In genomic region chr7:47383064-47383463, GRCh38 we compare ENCODE assay signal across 17 cellular contexts.
DNase-seq lines count a peak whose midpoint lies in the region; ATAC-seq, FAIRE-seq and TF ChIP-seq lines count a peak whose summit lies in the region.
"Had no signal": no experiment of that assay in that cellular context is flagged by ENCODE, and none has a peak within 500 bp of the region (broad histone marks: within the 10 kb centered on the region; RNA-seq: fewer than 3 reads in every experiment).

No MANE protein-coding gene starts in this region.

- H3K9me3 ChIP-seq in astrocyte (ENCODE audit: insufficient read depth, low read depth, low read length), result no peaks in the 10 kb centered on the region
- no peaks in the 10 kb centered on the region for H3K9me3 ChIP-seq in transverse colon
- H3K9me3 ChIP-seq in OCI-LY7 (ENCODE audit: low read length), result no peaks in the 10 kb centered on the region
- H3K9me3 ChIP-seq: uterus had no signal

- H3K27ac Mint-ChIP-seq in HFFc6 (peak overlapping the region; percentile 76), astrocyte (ENCODE audit: unreplicated experiment) (peak overlapping the region; percentile 10)
- H3K27ac Mint-ChIP-seq: activated naive CD4-positive, alpha-beta T cell treated with anti-CD3 and anti-CD28 coated beads, Interleukin-2, amount 50 U/mL, for 72 hours; CD4-positive, CD25-positive, alpha-beta regulatory T cell; immature natural killer cell; stimulated activated memory B cell treated with anti-CD40 and anti-IgM and Interleukin-4, amounts not matched to agents 10 μg/mL and 1 μg/mL and 100 μg/mL, for 72 hours; T-helper 17 cell had no signal

- H3K36me3 ChIP-seq in astrocyte (ENCODE audit: insufficient read depth, low read length) (peaks cover 2% of the 10 kb centered on the region), transverse colon (no peaks in the 10 kb centered on the region), OCI-LY7 (ENCODE audit: insufficient read depth, low read length) (no peaks in the 10 kb centered on the region)
- H3K36me3 ChIP-seq: uterus had no signal

- H3K36me3 Mint-ChIP-seq in HFFc6 (ENCODE audit: low read depth), result peaks cover 21% of the 10 kb centered on the region
- peaks cover 23% of the 10 kb centered on the region for H3K36me3 Mint-ChIP-seq in astrocyte (ENCODE audit: low read depth, unreplicated experiment)
- H3K36me3 Mint-ChIP-seq: activated naive CD4-positive, alpha-beta T cell treated with anti-CD3 and anti-CD28 coated beads, Interleukin-2, amount 50 U/mL, for 72 hours; CD4-positive, CD25-positive, alpha-beta regulatory T cell; immature natural killer cell had no signal

- no peak for FAIRE-seq in astrocyte (lab: Jason Lieb, UNC)

- DNase-seq in HFFc6 (peak; percentile 60), astrocyte (ENCODE audit: low read depth) (peak; percentile 84), left kidney (ENCODE audit: low read depth, low spot score) (peak; percentile 74), transverse colon (peak; percentile 6), OCI-LY7 (ENCODE audit: low spot score) (no peak)
- DNase-seq: activated CD4-positive, alpha-beta T cell treated with anti-CD3 and anti-CD28 coated beads for 4 hours; CD4-positive, CD25-positive, alpha-beta regulatory T cell; immature natural killer cell; mesendoderm; NCI-H187 treated with DMSO at 0.1 percent for 48 hours; T-helper 17 cell; uterus had no signal

- H3K27me3 Mint-ChIP-seq in HFFc6 (ENCODE audit: insufficient read depth) (no peaks in the 10 kb centered on the region; the same call in none of the 2 replicates), astrocyte (ENCODE audit: low read depth, unreplicated experiment) (no peaks in the 10 kb centered on the region)
- H3K27me3 Mint-ChIP-seq: CD4-positive, CD25-positive, alpha-beta regulatory T cell; stimulated activated memory B cell treated with anti-CD40 and anti-IgM and Interleukin-4, amounts not matched to agents 10 μg/mL and 1 μg/mL and 100 μg/mL, for 72 hours had no signal

- no peak overlapping the region for H3K4me3 ChIP-seq in astrocyte (ENCODE audit: insufficient read depth, low read depth, low read length)
- no peak overlapping the region for H3K4me3 ChIP-seq in transverse colon
- no peak overlapping the region for H3K4me3 ChIP-seq in OCI-LY7 (ENCODE audit: low read depth, low read length, poor library complexity, severe bottlenecking)
- H3K4me3 ChIP-seq: skin epidermis, uterus had no signal

- H3K4me1 Mint-ChIP-seq in HFFc6 (ENCODE audit: low read depth) (peaks cover 45% of the 10 kb centered on the region), astrocyte (ENCODE audit: low read depth, unreplicated experiment) (peaks cover 53% of the 10 kb centered on the region)
- H3K4me1 Mint-ChIP-seq: CD4-positive, CD25-positive, alpha-beta regulatory T cell; immature natural killer cell; T-helper 17 cell had no signal

- peaks cover 22% of the 10 kb centered on the region for H3K4me1 ChIP-seq in astrocyte (ENCODE audit: insufficient read depth, low read length)
- H3K4me1 ChIP-seq in transverse colon, result peaks cover 8 to 44% (median 20%) of the 10 kb centered on the region in 4 donors
- no peaks in the 10 kb centered on the region for H3K4me1 ChIP-seq in OCI-LY7 (ENCODE audit: insufficient read depth, low read length, poor library complexity, severe bottlenecking)
- H3K4me1 ChIP-seq: uterus had no signal

- intact Hi-C loops in transverse colon (cut with DNase I; ENCODE audit: low total_unique reads) (no loop called here), OCI-LY7 (cut with micrococcal nuclease; ENCODE audit: unreplicated experiment) (no loop called here)

- TF ChIP-seq POLR2A in transverse colon (IDR thresholded peaks at IDR 0.05), result no peak

- peak overlapping the region; percentile 15 for H3K4me2 ChIP-seq in astrocyte (ENCODE audit: low read length)
- no peak overlapping the region for H3K4me2 ChIP-seq in OCI-LY7 (ENCODE audit: low read length)

- ATAC-seq in HG03045 (IDR thresholded peaks at IDR 0.05; ENCODE audit: unreplicated experiment) (no peak), GM21737 (IDR thresholded peaks at IDR 0.05; ENCODE audit: unreplicated experiment) (no peak)
- ATAC-seq: activated naive CD4-positive, alpha-beta T cell treated with anti-CD3 and anti-CD28 coated beads, Interleukin-2, amount 50 U/mL, for 72 hours; stimulated activated memory B cell treated with anti-CD40 and anti-IgM and Interleukin-4, amounts not matched to agents 10 μg/mL and 1 μg/mL and 100 μg/mL, for 72 hours; T-helper 17 cell had no signal

- no peak overlapping the region for H2AFZ ChIP-seq in astrocyte (ENCODE audit: low read depth, low read length)
- H2AFZ ChIP-seq in OCI-LY7 (ENCODE audit: low read length), result no peak overlapping the region

- peaks cover 97% of the 10 kb centered on the region for H4K20me1 ChIP-seq in astrocyte (ENCODE audit: insufficient read depth, low read length)
- H4K20me1 ChIP-seq in OCI-LY7 (ENCODE audit: insufficient read depth, low read length), result no peaks in the 10 kb centered on the region

- in situ Hi-C loops in transverse colon (cut with MboI; ENCODE audit: low pct_ligation_motif_present in 1 of 4, low pct_unique_long_range_greater_than_20kb in 1 of 4, low sequenced_read_pairs in 3 of 4), result no loop called here

- H3K79me2 ChIP-seq in astrocyte (ENCODE audit: insufficient read depth, low read length), result peaks cover 2% of the 10 kb centered on the region
- H3K79me2 ChIP-seq in OCI-LY7 (ENCODE audit: insufficient read depth, low read depth, low read length), result no peaks in the 10 kb centered on the region

- H3K27ac ChIP-seq in astrocyte (ENCODE audit: low read depth, low read length), result no peak overlapping the region
- H3K27ac ChIP-seq in transverse colon, result no peak overlapping the region
- H3K27ac ChIP-seq in OCI-LY7 (ENCODE audit: low read depth, low read length, poor library complexity, severe bottlenecking), result no peak overlapping the region
- H3K27ac ChIP-seq: uterus had no signal

- WGBS in transverse colon (ENCODE audit: low coverage in 1 of 2), 2 donors, result 60 to 77% methylated on average over 7 of the region's 7 CpGs

- TF ChIP-seq CTCF in HFFc6 (IDR thresholded peaks at IDR 0.05), result no peak
- TF ChIP-seq CTCF in astrocyte (IDR thresholded peaks at IDR 0.05; ENCODE audit: insufficient read depth, low read depth, low read length), result no peak
- TF ChIP-seq CTCF in transverse colon (IDR thresholded peaks at IDR 0.05), result no peak
- TF ChIP-seq CTCF in OCI-LY7 (conservative IDR thresholded peaks at IDR 0.05; ENCODE audit: low read length), result no peak

- peak overlapping the region; percentile 61 for H3K4me3 Mint-ChIP-seq in HFFc6
- H3K4me3 Mint-ChIP-seq in astrocyte (ENCODE audit: unreplicated experiment), result peak overlapping the region; percentile 1
- H3K4me3 Mint-ChIP-seq: CD4-positive, CD25-positive, alpha-beta regulatory T cell; immature natural killer cell; stimulated activated memory B cell treated with anti-CD40 and anti-IgM and Interleukin-4, amounts not matched to agents 10 μg/mL and 1 μg/mL and 100 μg/mL, for 72 hours; T-helper 17 cell had no signal

- no peaks in the 10 kb centered on the region for H3K27me3 ChIP-seq in astrocyte (ENCODE audit: insufficient read depth, low read length)
- H3K27me3 ChIP-seq in transverse colon, result no peaks in the 10 kb centered on the region
- H3K27me3 ChIP-seq: uterus had no signal

- H3K9me3 Mint-ChIP-seq in HFFc6, result no peaks in the 10 kb centered on the region
- peaks cover 1% of the 10 kb centered on the region for H3K9me3 Mint-ChIP-seq in astrocyte (ENCODE audit: unreplicated experiment)
- H3K9me3 Mint-ChIP-seq: activated naive CD4-positive, alpha-beta T cell treated with anti-CD3 and anti-CD28 coated beads, Interleukin-2, amount 50 U/mL, for 72 hours; CD4-positive, CD25-positive, alpha-beta regulatory T cell; immature natural killer cell; stimulated activated memory B cell treated with anti-CD40 and anti-IgM and Interleukin-4, amounts not matched to agents 10 μg/mL and 1 μg/mL and 100 μg/mL, for 72 hours had no signal

- TF ChIP-seq EP300 in transverse colon (IDR thresholded peaks at IDR 0.05; ENCODE audit: low read depth), result no peak

- no peak overlapping the region for H3K9ac ChIP-seq in astrocyte (ENCODE audit: low read length)

- H3K9me2 ChIP-seq in OCI-LY7 (ENCODE audit: insufficient read depth, low read length), result no peaks in the 10 kb centered on the region

- BruUV-seq in OCI-LY7 (replicated peaks; lab: Mats Ljungman, UMichigan), result no TSS peak

- CTCF ChIA-PET in OCI-LY7 (lab: Charles Lee; ENCODE audit: unreplicated experiment), result no interaction called here

- POLR2A ChIA-PET in OCI-LY7 (lab: Charles Lee), result no interaction called here
